5 cellular contexts compared by ENCODE assay signal in genomic region chr17:18743699-18744446, GRCh38. TPM values are rescaled to one million over a fixed set of nuclear protein-coding genes. Genes with fewer than 3 reads are reported as not detected.
"Had no signal": no experiment of that assay in that cellular context is flagged by ENCODE, and none has a peak within 500 bp of the region (broad histone marks: within the 10 kb centered on the region; RNA-seq: fewer than 3 reads in every experiment).

A gene with protein sequence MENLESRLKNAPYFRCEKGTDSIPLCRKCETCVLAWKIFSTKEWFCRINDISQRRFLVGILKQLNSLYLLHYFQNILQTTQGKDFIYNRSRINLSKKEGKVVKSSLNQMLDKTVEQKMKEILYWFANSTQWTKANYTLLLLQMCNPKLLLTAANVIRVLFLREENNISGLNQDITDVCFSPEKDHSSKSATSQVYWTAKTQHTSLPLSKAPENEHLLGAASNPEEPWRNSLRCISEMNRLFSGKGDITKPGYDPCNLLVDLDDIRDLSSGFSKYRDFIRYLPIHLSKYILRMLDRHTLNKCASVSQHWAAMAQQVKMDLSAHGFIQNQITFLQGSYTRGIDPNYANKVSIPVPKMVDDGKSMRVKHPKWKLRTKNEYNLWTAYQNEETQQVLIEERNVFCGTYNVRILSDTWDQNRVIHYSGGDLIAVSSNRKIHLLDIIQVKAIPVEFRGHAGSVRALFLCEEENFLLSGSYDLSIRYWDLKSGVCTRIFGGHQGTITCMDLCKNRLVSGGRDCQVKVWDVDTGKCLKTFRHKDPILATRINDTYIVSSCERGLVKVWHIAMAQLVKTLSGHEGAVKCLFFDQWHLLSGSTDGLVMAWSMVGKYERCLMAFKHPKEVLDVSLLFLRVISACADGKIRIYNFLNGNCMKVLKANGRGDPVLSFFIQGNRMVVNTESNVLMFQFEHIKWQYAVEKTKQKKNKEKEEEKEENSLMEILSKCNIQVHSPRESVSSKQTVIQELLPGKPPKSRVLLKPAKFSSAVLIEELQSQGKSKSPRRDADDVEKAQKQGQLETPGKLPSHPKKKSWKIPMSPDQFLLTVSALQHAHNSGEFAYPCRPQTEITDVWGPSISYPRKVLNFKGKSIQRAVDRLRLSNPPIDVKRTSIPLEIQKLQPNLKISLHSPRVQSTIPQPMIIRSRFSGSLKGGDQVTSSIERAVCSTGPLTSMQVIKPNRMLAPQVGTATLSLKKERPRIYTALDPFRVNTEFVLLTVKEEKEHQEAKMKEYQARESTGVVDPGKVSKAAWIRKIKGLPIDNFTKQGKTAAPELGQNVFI (plus strand): TSS chr17:18744054. CDS start chr17:18744245, 191 bp downstream.

RNA-seq across cellular contexts. Expression of the gene that starts here (rescaled TPM):
- total RNA-seq: activated naive CD8-positive, alpha-beta T cell treated with anti-CD3 and anti-CD28 coated beads, Interleukin-2, amount 10 ng/mL, durations not matched to agents 7 days and 5 days; naive thymus-derived CD8-positive, alpha-beta T cell; right atrium auricular region had no signal
- polyA plus RNA-seq: immature natural killer cell; naive thymus-derived CD8-positive, alpha-beta T cell; smooth muscle cell had no signal
